Comparison of ENCODE assay signal across 8 cellular contexts in genomic region chr9:92115977-92116285, GRCh38. TPM values are rescaled to one million over a fixed set of nuclear protein-coding genes. Genes with fewer than 3 reads are reported as not detected.
A peak's percentile ranks its signal among the peaks of the same experiment; 100 is the strongest.
DNase-seq lines count a peak whose midpoint lies in the region; ATAC-seq and TF ChIP-seq lines count a peak whose summit lies in the region.

No MANE protein-coding gene starts in this region.

- CTCF ChIA-PET in CD8-positive, alpha-beta T cell (lab: Charles Lee) = interaction anchor here (3.8 kb wide), 1 partner anchor 23 kb away, joined by 26 read pairs; no protein-coding TSS in a partner anchor

- H3K9me3 Mint-ChIP-seq in CD8-positive, alpha-beta T cell = no peaks in the 10 kb centered on the region

- peaks cover 43% of the 10 kb centered on the region for H3K79me2 ChIP-seq in Loucy (ENCODE audit: insufficient read depth, low read length)

- no peaks in the 10 kb centered on the region for H3F3A ChIP-seq in Loucy (ENCODE audit: low read depth)

- peak overlapping the region; percentile 89 for H3K27ac ChIP-seq in CD8-positive, alpha-beta T cell (ENCODE audit: low read depth, low read length)
- peak overlapping the region; percentile 81 to 87 for H3K27ac ChIP-seq in coronary artery

- H3K4me1 Mint-ChIP-seq in CD8-positive, alpha-beta T cell (ENCODE audit: low read depth) = peaks cover 36% of the 10 kb centered on the region

- H3K4me1 ChIP-seq in CD8-positive, alpha-beta T cell (ENCODE audit: insufficient read depth, low read length) = peaks cover 9% of the 10 kb centered on the region
- H3K4me1 ChIP-seq in Loucy (ENCODE audit: insufficient read depth, low read length, poor library complexity, severe bottlenecking) (peaks cover 19% of the 10 kb centered on the region), neuron (ENCODE audit: insufficient read depth, low read length) (peaks cover 8% of the 10 kb centered on the region)

- H3K27me3 Mint-ChIP-seq in CD8-positive, alpha-beta T cell (ENCODE audit: low read depth) = no peaks in the 10 kb centered on the region

- peak overlapping the region; percentile 81 for H3K9ac ChIP-seq in Loucy (ENCODE audit: low read depth, low read length, poor library complexity, severe bottlenecking)

- POLR2A ChIA-PET in CD8-positive, alpha-beta T cell (lab: Charles Lee) = interaction anchor here (2.0 kb wide), 1 partner anchor 210 kb away, joined by 6 read pairs; the partner anchor contains the start of genes CENPP and NOL8

- TF ChIP-seq CTCF in CD8-positive, alpha-beta T cell (IDR thresholded peaks at IDR 0.05) = no peak
- TF ChIP-seq CTCF in Loucy (conservative IDR thresholded peaks at IDR 0.05; ENCODE audit: low read length) (no peak), coronary artery (IDR thresholded peaks at IDR 0.05) (no peak)

- no peak for DNase-seq in CD8-positive, alpha-beta T cell
- DNase-seq in coronary artery (ENCODE audit: low spot score) (no peak), NCI-H146 treated with DMSO at 0.1 percent for 48 hours (lab: John Stamatoyannopoulos, UW; ENCODE audit: unreplicated experiment) (no peak)
- DNase-seq in effector CD4-positive, alpha-beta T cell = no peak

- peak overlapping the region; percentile 100 for H3K4me3 Mint-ChIP-seq in CD8-positive, alpha-beta T cell

- H3K27me3 ChIP-seq in CD8-positive, alpha-beta T cell (ENCODE audit: insufficient read depth, low read length) = no peaks in the 10 kb centered on the region
- no peaks in the 10 kb centered on the region for H3K27me3 ChIP-seq in Loucy (ENCODE audit: insufficient read depth, low read length, poor library complexity, severe bottlenecking)
- H3K27me3 ChIP-seq in neuron (ENCODE audit: insufficient read depth, low read length) = no peaks in the 10 kb centered on the region

- H3K9me2 ChIP-seq in Loucy (replicated peaks; ENCODE audit: low read depth, low read length) = no peaks in the 10 kb centered on the region

- H2AFZ ChIP-seq in Loucy (ENCODE audit: low read length) (peak overlapping the region; percentile 85; the same call in 1 of the 2 replicates), neuron (ENCODE audit: low read depth, low read length) (peak overlapping the region; percentile 83)

- peaks cover 28% of the 10 kb centered on the region for H3K36me3 Mint-ChIP-seq in CD8-positive, alpha-beta T cell

- H3K4me2 ChIP-seq in Loucy (ENCODE audit: low read depth, low read length, poor library complexity, severe bottlenecking) = peak overlapping the region; percentile 72

- H4K20me1 ChIP-seq in Loucy (ENCODE audit: insufficient read depth, low read length, poor library complexity, severe bottlenecking) = peaks cover 5% of the 10 kb centered on the region

- intact Hi-C loops in CD8-positive, alpha-beta T cell (cut with DNase I, micrococcal nuclease) = loop anchor here (1.0 to 10.0 kb wide), 9 partner anchors 177 to 1329 kb away; partner anchors contain the start of genes IARS1 (in 2 of the 2), NFIL3 (in 2 of the 2), BICD2 (in 1 of the 2) and CENPP (in 1 of the 2)

- peaks cover 9% of the 10 kb centered on the region for H3K36me3 ChIP-seq in CD8-positive, alpha-beta T cell (ENCODE audit: insufficient read depth, low read length)
- H3K36me3 ChIP-seq in Loucy (ENCODE audit: insufficient read depth, low read length) = no peaks in the 10 kb centered on the region
- H3K36me3 ChIP-seq in neuron (ENCODE audit: insufficient read depth, low read length) = peaks cover 13% of the 10 kb centered on the region

- H3K9me3 ChIP-seq in CD8-positive, alpha-beta T cell (ENCODE audit: low read length) = no peaks in the 10 kb centered on the region
- H3K9me3 ChIP-seq in Loucy (ENCODE audit: insufficient read depth, low read depth, low read length) (no peaks in the 10 kb centered on the region), neuron (ENCODE audit: low read length) (no peaks in the 10 kb centered on the region)

- ATAC-seq in CD8-positive, alpha-beta T cell = no peak
- ATAC-seq in GM21825 (IDR thresholded peaks at IDR 0.05; ENCODE audit: unreplicated experiment) (no peak), HG03097 (IDR thresholded peaks at IDR 0.05; ENCODE audit: low FRiP score, unreplicated experiment) (no peak)

- H3K27ac Mint-ChIP-seq in CD8-positive, alpha-beta T cell = peak overlapping the region; percentile 99

- H3K4me3 ChIP-seq in CD8-positive, alpha-beta T cell (ENCODE audit: low read depth, low read length) = peak overlapping the region; percentile 64
- peak overlapping the region; percentile 94 for H3K4me3 ChIP-seq in Loucy (ENCODE audit: low read length, poor library complexity, severe bottlenecking)
- H3K4me3 ChIP-seq in coronary artery = peak overlapping the region; percentile 87
- peak overlapping the region; percentile 95 for H3K4me3 ChIP-seq in neuron (ENCODE audit: low read length)

RNA-seq across cellular contexts. Expression of gene SPTLC1, which starts 0.7 kb away (rescaled TPM):
- total RNA-seq in CD8-positive, alpha-beta T cell = 10 to 100 TPM; 41.4 to 41.9 TPM
